In genomic region chr22:48846200-48846599, GRCh38 we compare ENCODE assay signal across 24 cellular contexts.
"Had no signal": no experiment of that assay in that cellular context is flagged by ENCODE, and none has a peak within 500 bp of the region (broad histone marks: within the 10 kb centered on the region; RNA-seq: fewer than 3 reads in every experiment).

No MANE protein-coding gene starts in this region.

- ATAC-seq: Panc1, Right ventricle myocardium inferior had no signal

- DNase-seq: Kasumi-1, MG63, NCI-H1048, NCI-H1092 treated with DMSO at 0.1 percent for 48 hours, NCI-H1436, NCI-H1694, NCI-H187, NCI-H1930, NCI-H2029 treated with DMSO at 0.1 percent for 48 hours, NCI-H2107, NCI-H226, NCI-H446 treated with DMSO at 0.1 percent for 48 hours, NCI-H510A, NCI-H524, NCI-H774, PC-9, SHP77, SIG-M5, SJCRH30, SK-N-SH, SW 1271, T-helper 1 cell had no signal
